ENCODE assay signal across 8 cellular contexts in genomic region chr5:124746916-124747769, GRCh38. TPM values are rescaled to one million over a fixed set of nuclear protein-coding genes. Genes with fewer than 3 reads are reported as not detected.
DNase-seq lines count a peak whose midpoint lies in the region; ATAC-seq and TF ChIP-seq lines count a peak whose summit lies in the region.

No MANE protein-coding gene starts in this region.

- 1% methylated on average over 31 of the region's 32 CpGs for WGBS in SK-N-SH (ENCODE audit: low lambda C conversion rate)
- 0 to 1% methylated on average over 32 of the region's 32 CpGs for WGBS in testis, 2 donors

- H2AFZ ChIP-seq in SK-N-SH (ENCODE audit: low read depth), result peak overlapping the region; percentile 94

- peak overlapping the region; percentile 93 for H3K4me2 ChIP-seq in SK-N-SH

- POLR2A ChIA-PET in SK-N-SH (lab: Yijun Ruan, JAX), result interaction anchor here (0.6 to 3.9 kb wide), 16 partner anchors 8 to 925 kb away, joined by 3 to 61 read pairs (median 7); no protein-coding TSS in a partner anchor

- H3K36me3 ChIP-seq in SK-N-SH (replicated peaks in 1 of 2; ENCODE audit: control insufficient read depth in 1 of 2, insufficient read depth in 2 of 2, low read length in 1 of 2) (no peaks in the 10 kb centered on the region), testis (ENCODE audit: low read depth, missing control alignments) (no peaks in the 10 kb centered on the region)

- peaks cover 26% of the 10 kb centered on the region for H3F3A ChIP-seq in SK-N-SH (replicated peaks; ENCODE audit: insufficient read depth)

- CTCF ChIA-PET in SK-N-SH (lab: Yijun Ruan, JAX), result interaction anchor here (0.7 to 1.1 kb wide), 3 partner anchors 17 to 557 kb away, joined by 3 read pairs; no protein-coding TSS in a partner anchor

- peak overlapping the region; percentile 84 for H3K9ac ChIP-seq in SK-N-SH

- H3K4me1 ChIP-seq in SK-N-SH (ENCODE audit: control insufficient read depth in 1 of 2, insufficient read depth in 2 of 2, low read depth in 1 of 2, low read length in 1 of 2), result peaks cover under 1 to 29% of the 10 kb centered on the region in 2 experiments; a peak in 2 of 4 replicates
- H3K4me1 ChIP-seq in testis, result peaks cover 26% of the 10 kb centered on the region

- H3K4me3 ChIP-seq in SK-N-SH (ENCODE audit: low read depth in 2 of 2, low read length in 1 of 2), result peak overlapping the region; percentile 67 to 92
- peak overlapping the region; percentile 84 for H3K4me3 ChIP-seq in epithelial cell of esophagus (ENCODE audit: low read length)
- H3K4me3 ChIP-seq in testis, result peak overlapping the region; percentile 49 to 59

- peak; percentile 39 for TF ChIP-seq RAD21 in SK-N-SH (IDR thresholded peaks at IDR 0.05; ENCODE audit: low read length)

- no peaks in the 10 kb centered on the region for H3K9me2 ChIP-seq in SK-N-SH

- H3K9me3 ChIP-seq in SK-N-SH (no peaks in the 10 kb centered on the region), testis (no peaks in the 10 kb centered on the region)

- DNase-seq in AG08396 (ENCODE audit: low spot score), result peak; percentile 71
- DNase-seq in NCI-H1092 (lab: John Stamatoyannopoulos, UW), result peak; percentile 76
- DNase-seq in SK-N-SH, result peak; percentile 61
- peak; percentile 83 for DNase-seq in epithelial cell of esophagus (ENCODE audit: low read depth)
- DNase-seq in lung microvascular endothelial cell (ENCODE audit: low read depth in 2 of 2), result peak; percentile 95 to 98
- peak; percentile 90 for DNase-seq in testis

- ATAC-seq in GM18868 (IDR thresholded peaks at IDR 0.05; ENCODE audit: unreplicated experiment) (peak; percentile 21), HG03097 (IDR thresholded peaks at IDR 0.05; ENCODE audit: low FRiP score, unreplicated experiment) (no peak)

- H3K27me3 ChIP-seq in SK-N-SH (ENCODE audit: insufficient read depth), result no peaks in the 10 kb centered on the region
- H3K27me3 ChIP-seq in testis, result no peaks in the 10 kb centered on the region

- peak; percentile 32 to 60; a peak in 2 of 4 replicates for TF ChIP-seq EP300 in SK-N-SH (IDR thresholded peaks at IDR 0.05; ENCODE audit: borderline replicate concordance in 1 of 2, low read depth in 1 of 2, low read length in 1 of 2)

- H3K79me2 ChIP-seq in SK-N-SH (ENCODE audit: insufficient read depth), result peaks cover 2% of the 10 kb centered on the region; the same call in 1 of the 2 replicates

- H4K20me1 ChIP-seq in SK-N-SH (ENCODE audit: insufficient read depth), result no peaks in the 10 kb centered on the region

- no peak for TF ChIP-seq POLR2A in testis (IDR thresholded peaks at IDR 0.05)

- H3K27ac ChIP-seq in SK-N-SH (ENCODE audit: low read depth in 2 of 2, low read length in 1 of 2) (peak overlapping the region; percentile 85 to 97), testis (peak overlapping the region; percentile 77 to 94)

- intact Hi-C loops in testis (cut with DNase I; ENCODE audit: low total_unique reads), result no loop called here

- TF ChIP-seq CTCF in SK-N-SH (IDR thresholded peaks at IDR 0.05) (no peak), epithelial cell of esophagus (IDR thresholded peaks at IDR 0.05; ENCODE audit: insufficient read depth, low read depth, low read length, missing control alignments) (no peak), testis (IDR thresholded peaks at IDR 0.05) (no peak)

TF ChIP-seq in SK-N-SH, 30 proteins besides CTCF, POLR2A, EP300 and RAD21:
- peak; percentile 73 for TF ChIP-seq RCOR1 (IDR thresholded peaks at IDR 0.05; ENCODE audit: low read length)
- no peak for TF ChIP-seq FOSL2 (IDR thresholded peaks at IDR 0.05; ENCODE audit: borderline replicate concordance, low read depth)
- TF ChIP-seq TAF1 (IDR thresholded peaks at IDR 0.05; ENCODE audit: borderline replicate concordance, low read depth, low read length), result peak; percentile 33; the same call in 1 of the 2 replicates
- peak; percentile 63; the same call in 1 of the 2 replicates for TF ChIP-seq MXI1 (IDR thresholded peaks at IDR 0.05; ENCODE audit: low read depth, low read length)
- no peak for TF ChIP-seq MAX (IDR thresholded peaks at IDR 0.05; ENCODE audit: low read depth)
- 0 out of 2 replicates have a peak, but pooled peaks have one; percentile 3 for TF ChIP-seq ZBTB33 (IDR thresholded peaks at IDR 0.05; ENCODE audit: borderline replicate concordance, low read depth)
- TF ChIP-seq SIN3A (IDR thresholded peaks at IDR 0.05; ENCODE audit: borderline replicate concordance, low read depth, low read length), result no peak
- TF ChIP-seq JUND (IDR thresholded peaks at IDR 0.05), result peak; percentile 18; the same call in 1 of the 2 replicates
- no peak for TF ChIP-seq FOXJ3 (CRISPR knock-in tag; IDR thresholded peaks at IDR 0.05)
- TF ChIP-seq POLR2AphosphoS5 (IDR thresholded peaks at IDR 0.05; ENCODE audit: low read depth, low read length), result peak; percentile 34; the same call in 1 of the 2 replicates
- peak; percentile 68 for TF ChIP-seq USF2 (IDR thresholded peaks at IDR 0.05; ENCODE audit: borderline replicate concordance, low read depth, low read length)
- peak; percentile 14; the same call in 1 of the 2 replicates for TF ChIP-seq SMC3 (IDR thresholded peaks at IDR 0.05; ENCODE audit: low read depth, low read length)
- TF ChIP-seq TEAD4 (IDR thresholded peaks at IDR 0.05; ENCODE audit: borderline replicate concordance, insufficient read depth), result no peak
- TF ChIP-seq PBX3 (IDR thresholded peaks at IDR 0.05), result peak; percentile 14; the same call in 1 of the 2 replicates
- peak; percentile 86 for TF ChIP-seq USF1 (IDR thresholded peaks at IDR 0.05; ENCODE audit: borderline replicate concordance, low read depth)
- TF ChIP-seq EZH2phosphoT487 (IDR thresholded peaks at IDR 0.05; ENCODE audit: borderline replicate concordance, low read depth), result no peak
- TF ChIP-seq RFX5 (IDR thresholded peaks at IDR 0.05; ENCODE audit: low read length), result peak; percentile 68; the same call in 1 of the 2 replicates
- no peak; the same call in 1 of the 2 replicates for TF ChIP-seq GATA2 (CRISPR knock-in tag; IDR thresholded peaks at IDR 0.05)
- TF ChIP-seq YY1 (IDR thresholded peaks at IDR 0.05; ENCODE audit: low read depth), result no peak
- no peak for TF ChIP-seq NRF1 (IDR thresholded peaks at IDR 0.05; ENCODE audit: low read depth, low read length)
- TF ChIP-seq CHD2 (IDR thresholded peaks at IDR 0.05; ENCODE audit: low read length, partially characterized antibody), result peak; percentile 89
- no peak for TF ChIP-seq MEF2A (IDR thresholded peaks at IDR 0.05; ENCODE audit: borderline replicate concordance, low read depth)
TF ChIP-seq in SK-N-SH: peak in this region for 12.

RNA-seq across cellular contexts. Expression of gene ZNF608, which starts 0.7 kb away (rescaled TPM):
- polyA plus RNA-seq in SK-N-SH (2012; rRNA removed) (4.9 and 5.2 TPM in 2 replicates), testis (ENCODE audit: insufficient read depth, low read depth, low replicate concordance) (28.7 TPM)
- polyA plus RNA-seq in SK-N-SH (2012; cell fraction: cytosol; rRNA removed), result 3.6 and 4.6 TPM in 2 replicates
- 6.3 and 8.8 TPM in 2 replicates for polyA plus RNA-seq in SK-N-SH (2012; cell fraction: nucleus; rRNA removed)
- total RNA-seq in lung microvascular endothelial cell (5.8 and 10.2 TPM in 2 replicates), testis (10 to 100 TPM; 42.1 to 42.4 TPM)
